In genomic region chr11:34784318-34784841, GRCh38 we compare ENCODE assay signal across 26 cellular contexts.
DNase-seq lines count a peak whose midpoint lies in the region; ATAC-seq, FAIRE-seq and TF ChIP-seq lines count a peak whose summit lies in the region.
"Had no signal": no experiment of that assay in that cellular context is flagged by ENCODE, and none has a peak within 500 bp of the region (broad histone marks: within the 10 kb centered on the region; RNA-seq: fewer than 3 reads in every experiment).

No MANE protein-coding gene starts in this region.

- no peaks in the 10 kb centered on the region for H3K27me3 Mint-ChIP-seq in MCF 10A (ENCODE audit: insufficient read depth, unreplicated experiment)
- H3K27me3 Mint-ChIP-seq in type B pancreatic cell = no peaks in the 10 kb centered on the region

- FAIRE-seq in bronchial epithelial cell (lab: Jason Lieb, UNC) (no peak), small intestine (lab: Jason Lieb, UNC) (no peak)
- FAIRE-seq: GM18507 had no signal

- intact Hi-C loops in mammary epithelial cell (cut with micrococcal nuclease) = no loop called here
- intact Hi-C loops in MCF 10A (cut with micrococcal nuclease) = no loop called here
- intact Hi-C loops in left colon (cut with DNase I, micrococcal nuclease) = no loop called here
- intact Hi-C loops in esophagus muscularis mucosa (cut with DNase I) = no loop called here

- WGBS in mammary epithelial cell (ENCODE audit: low coverage, missing lambda C conversion rate) = 58% methylated on average over 2 of the region's 2 CpGs
- 75% methylated on average over 2 of the region's 2 CpGs for WGBS in esophagus muscularis mucosa
- WGBS in small intestine, 3 donors = 37 to 58% (median 50%) methylated on average over 2 of the region's 2 CpGs

- no peaks in the 10 kb centered on the region for H3K9me3 Mint-ChIP-seq in MCF 10A (ENCODE audit: unreplicated experiment)
- peaks cover 5% of the 10 kb centered on the region for H3K9me3 Mint-ChIP-seq in type B pancreatic cell

- no peaks in the 10 kb centered on the region for H3K36me3 ChIP-seq in mammary epithelial cell (ENCODE audit: insufficient read depth, low read length)
- H3K36me3 ChIP-seq in bronchial epithelial cell (ENCODE audit: control insufficient read depth, insufficient read depth, low read length) = no peaks in the 10 kb centered on the region
- H3K36me3 ChIP-seq in esophagus muscularis mucosa = no peaks in the 10 kb centered on the region
- H3K36me3 ChIP-seq in small intestine (ENCODE audit: control insufficient read depth in 2 of 2, insufficient read depth in 2 of 2, low read length in 2 of 2) = no peaks in the 10 kb centered on the region
- H3K36me3 ChIP-seq: BE2C, MG63 had no signal

- H3K27ac ChIP-seq in mammary epithelial cell (ENCODE audit: insufficient read depth, low read depth, low read length) = no peak overlapping the region
- no peak overlapping the region for H3K27ac ChIP-seq in esophagus muscularis mucosa (replicated peaks in 1 of 4)
- H3K27ac ChIP-seq in small intestine (ENCODE audit: low read depth in 1 of 2, low read length in 1 of 2) = no peak overlapping the region
- H3K27ac ChIP-seq: SK-N-MC had no signal

- no peak for TF ChIP-seq POLR2A in esophagus muscularis mucosa (IDR thresholded peaks at IDR 0.05; ENCODE audit: low read depth)

- H3K27me3 ChIP-seq in mammary epithelial cell (ENCODE audit: insufficient read depth, low read length) = no peaks in the 10 kb centered on the region
- no peaks in the 10 kb centered on the region for H3K27me3 ChIP-seq in bronchial epithelial cell (ENCODE audit: control insufficient read depth, insufficient read depth, low read length)
- H3K27me3 ChIP-seq in esophagus muscularis mucosa = no peaks in the 10 kb centered on the region
- no peaks in the 10 kb centered on the region for H3K27me3 ChIP-seq in small intestine (ENCODE audit: control insufficient read depth in 2 of 2, insufficient read depth in 2 of 2, low read length in 2 of 2)
- H3K27me3 ChIP-seq: BE2C, MG63 had no signal

- H3K9ac ChIP-seq in mammary epithelial cell (ENCODE audit: insufficient read depth, low read length) = no peak overlapping the region

- H3K4me3 Mint-ChIP-seq in MCF 10A (ENCODE audit: unreplicated experiment) = no peak overlapping the region
- H3K4me3 Mint-ChIP-seq in type B pancreatic cell = no peak overlapping the region
- H3K4me3 Mint-ChIP-seq: CD4-positive, CD25-positive, alpha-beta regulatory T cell had no signal

- no peak overlapping the region for H3K27ac Mint-ChIP-seq in MCF 10A (ENCODE audit: low read depth, unreplicated experiment)
- H3K27ac Mint-ChIP-seq in type B pancreatic cell = peak overlapping the region; percentile 41
- H3K27ac Mint-ChIP-seq: CD4-positive, CD25-positive, alpha-beta regulatory T cell had no signal

- H3K36me3 Mint-ChIP-seq in MCF 10A (ENCODE audit: insufficient read depth, unreplicated experiment) = no peaks in the 10 kb centered on the region
- peaks cover 21% of the 10 kb centered on the region for H3K36me3 Mint-ChIP-seq in type B pancreatic cell
- H3K36me3 Mint-ChIP-seq: CD4-positive, CD25-positive, alpha-beta regulatory T cell had no signal

- H3K4me1 Mint-ChIP-seq in MCF 10A (ENCODE audit: insufficient read depth, unreplicated experiment) (peaks cover 6% of the 10 kb centered on the region), type B pancreatic cell (ENCODE audit: unreplicated experiment) (peaks cover 4% of the 10 kb centered on the region)
- H3K4me1 Mint-ChIP-seq: CD4-positive, CD25-positive, alpha-beta regulatory T cell had no signal

- TF ChIP-seq CTCF in mammary epithelial cell (conservative IDR thresholded peaks at IDR 0.05 in 1 of 2, IDR thresholded peaks at IDR 0.05 in 1 of 2; ENCODE audit: extremely low read depth in 1 of 2, insufficient read depth in 1 of 2, low read depth in 1 of 2, low read length in 2 of 2) (no peak), MCF 10A (IDR thresholded peaks at IDR 0.05; ENCODE audit: unreplicated experiment) (no peak), bronchial epithelial cell (IDR thresholded peaks at IDR 0.05; ENCODE audit: insufficient read depth, low read length, severe bottlenecking) (no peak), type B pancreatic cell (conservative IDR thresholded peaks at IDR 0.05) (no peak), esophagus muscularis mucosa (IDR thresholded peaks at IDR 0.05) (no peak)

- POLR2A ChIA-PET in MCF 10A (lab: Yijun Ruan, JAX) = no interaction called here

- no peak overlapping the region for H2AFZ ChIP-seq in mammary epithelial cell (ENCODE audit: low read depth, low read length)

- dilution Hi-C loops in mammary epithelial cell (cut with HindIII; ENCODE audit: low sequenced_read_pairs) = no loop called here

- no peak for TF ChIP-seq EP300 in esophagus muscularis mucosa (IDR thresholded peaks at IDR 0.05)

- in situ Hi-C loops in mammary epithelial cell (cut with MboI; ENCODE audit: low sequenced_read_pairs in 2 of 2) = no loop called here

- no peak overlapping the region for H3K4me2 ChIP-seq in mammary epithelial cell (ENCODE audit: insufficient read depth, low read depth, low read length)

- CTCF ChIA-PET in mammary epithelial cell (lab: Charles Lee; ENCODE audit: low non-redundant PET) = no interaction called here
- CTCF ChIA-PET in MCF 10A (lab: Yijun Ruan, JAX) = no interaction called here

- H3K9me3 ChIP-seq in mammary epithelial cell (replicated peaks; ENCODE audit: insufficient read depth, low read length) (no peaks in the 10 kb centered on the region), esophagus muscularis mucosa (no peaks in the 10 kb centered on the region), small intestine (ENCODE audit: control insufficient read depth, low read depth) (no peaks in the 10 kb centered on the region)
- H3K9me3 ChIP-seq: BE2C, Caco-2 had no signal

- H3K4me3 ChIP-seq in mammary epithelial cell (replicated peaks in 1 of 3; ENCODE audit: insufficient read depth in 1 of 3, low read depth in 2 of 3, low read length in 3 of 3) (no peak overlapping the region), bronchial epithelial cell (ENCODE audit: low read depth, low read length) (no peak overlapping the region), esophagus muscularis mucosa (no peak overlapping the region), small intestine (ENCODE audit: low read depth in 1 of 2, low read length in 2 of 2) (no peak overlapping the region)
- H3K4me3 ChIP-seq: MG63, SK-N-MC had no signal

- BruUV-seq in mammary epithelial cell (replicated peaks; lab: Mats Ljungman, UMichigan) (no TSS peak), MCF 10A (replicated peaks; lab: Mats Ljungman, UMichigan) (no TSS peak)

- ATAC-seq in left colon = peak; percentile 59
- ATAC-seq: HCT116 had no signal

- DNase-seq in mammary epithelial cell (peak; percentile 32), MCF 10A (ENCODE audit: unreplicated experiment) (no peak), bronchial epithelial cell (ENCODE audit: low read depth) (peak; percentile 82), left colon (no peak), type B pancreatic cell (ENCODE audit: extremely low spot score, unreplicated experiment) (no peak), GM19238 (ENCODE audit: insufficient read length, low spot score) (no peak), esophagus muscularis mucosa (ENCODE audit: extremely low spot score) (no peak), small intestine (no peak)
- DNase-seq: BE2C; CD4-positive, CD25-positive, alpha-beta regulatory T cell; DMS79; GOT3; Karpas-422; MG63; NCI-H1092; NCI-H1436 treated with DMSO at 0.1 percent for 48 hours; NCI-H2081; NCI-H2171 treated with DMSO at 0.1 percent for 48 hours; NCI-H446; NCI-H526 treated with DMSO at 0.1 percent for 48 hours; NK-92 treated with Interleukin-12 subunit alpha and Interleukin-12 subunit beta, amount 100 ng/mL, for 24 hours; SHP77 had no signal

- no peaks in the 10 kb centered on the region for H3K4me1 ChIP-seq in mammary epithelial cell (ENCODE audit: insufficient read depth, low read length)
- no peaks in the 10 kb centered on the region for H3K4me1 ChIP-seq in esophagus muscularis mucosa
- no peaks in the 10 kb centered on the region for H3K4me1 ChIP-seq in small intestine (ENCODE audit: control insufficient read depth in 2 of 2, insufficient read depth in 1 of 2, low read depth in 1 of 2, low read length in 1 of 2)
- H3K4me1 ChIP-seq: BE2C had no signal

- no peaks in the 10 kb centered on the region for H3K79me2 ChIP-seq in mammary epithelial cell (ENCODE audit: insufficient read depth, low read length)

- no peaks in the 10 kb centered on the region for H4K20me1 ChIP-seq in mammary epithelial cell (ENCODE audit: insufficient read depth, low read length)

Comparison
In these comparisons a context has a peak if more than half of its experiments do, and no peak if none do; other contexts are left out.
1. DNase-seq: peak in mammary epithelial cell (single experiment) and bronchial epithelial cell (single experiment); none in MCF 10A (single experiment), left colon (0 of 2), type B pancreatic cell (single experiment), GM19238 (single experiment), esophagus muscularis mucosa (single experiment) and small intestine (single experiment).